17 cellular contexts compared by ENCODE assay signal in genomic region chr20:4366076-4366475, GRCh38.
"Had no signal": no experiment of that assay in that cellular context is flagged by ENCODE, and none has a peak within 500 bp of the region (broad histone marks: within the 10 kb centered on the region; RNA-seq: fewer than 3 reads in every experiment).

No MANE protein-coding gene starts in this region.

- H3K36me3 ChIP-seq: brain microvascular endothelial cell, esophagus squamous epithelium, stomach, thoracic aorta had no signal

- DNase-seq: activated CD4-positive, alpha-beta T cell treated with anti-CD3 and anti-CD28 coated beads, Interleukin-2, amount 50 U/mL, for 4 hours; activated CD8-positive, alpha-beta memory T cell treated with anti-CD3 and anti-CD28 coated beads, Interleukin-2, amount 10 ng/mL, durations not matched to agents 7 days and 5 days; activated effector memory CD4-positive, alpha-beta T cell treated with anti-CD3 and anti-CD28 coated beads, Interleukin-2, amount 50 U/mL, for 16 hours; activated T-cell treated with anti-CD3 and anti-CD28 coated beads, Interleukin-2, amount 50 U/mL, for 4 hours; amniotic stem cell; brain microvascular endothelial cell; dorsolateral prefrontal cortex; esophagus squamous epithelium; retina; stimulated activated CD4-positive, alpha-beta T cell treated with anti-CD3 and anti-CD28 coated beads, Interleukin-4, amount 100 ng/mL, for 4 hours; stomach had no signal

- H3K4me3 ChIP-seq: dorsolateral prefrontal cortex, esophagus squamous epithelium, hepatocyte, skin epidermis, stomach, thoracic aorta had no signal

- H3K27ac ChIP-seq: brain microvascular endothelial cell, dorsolateral prefrontal cortex, esophagus squamous epithelium, hepatocyte, parathyroid adenoma, skin epidermis, stomach, thoracic aorta had no signal

- H3K4me1 ChIP-seq: esophagus squamous epithelium, parathyroid adenoma had no signal

- ATAC-seq: activated CD4-positive, CD25-positive, alpha-beta regulatory T cell treated with anti-CD3 and anti-CD28 coated beads, Interleukin-2, amount 50 U/mL, for 24 hours; activated CD8-positive, alpha-beta memory T cell treated with anti-CD3 and anti-CD28 coated beads, Interleukin-2, amount 10 ng/mL, durations not matched to agents 7 days and 5 days; activated naive CD4-positive, alpha-beta T cell treated with anti-CD3 and anti-CD28 coated beads, Interleukin-2, amount 50 U/mL, for 72 hours; activated T-cell treated with anti-CD3 and anti-CD28 coated beads, Interleukin-2, amount 50 U/mL, for 4 hours had no signal

- H3K9me3 ChIP-seq: esophagus squamous epithelium, stomach, thoracic aorta had no signal

- H3K27me3 ChIP-seq: brain microvascular endothelial cell, dorsolateral prefrontal cortex, esophagus squamous epithelium, hepatocyte, stomach had no signal
